Comparison of ENCODE assay signal across 21 cellular contexts in the genomic region with DNA sequence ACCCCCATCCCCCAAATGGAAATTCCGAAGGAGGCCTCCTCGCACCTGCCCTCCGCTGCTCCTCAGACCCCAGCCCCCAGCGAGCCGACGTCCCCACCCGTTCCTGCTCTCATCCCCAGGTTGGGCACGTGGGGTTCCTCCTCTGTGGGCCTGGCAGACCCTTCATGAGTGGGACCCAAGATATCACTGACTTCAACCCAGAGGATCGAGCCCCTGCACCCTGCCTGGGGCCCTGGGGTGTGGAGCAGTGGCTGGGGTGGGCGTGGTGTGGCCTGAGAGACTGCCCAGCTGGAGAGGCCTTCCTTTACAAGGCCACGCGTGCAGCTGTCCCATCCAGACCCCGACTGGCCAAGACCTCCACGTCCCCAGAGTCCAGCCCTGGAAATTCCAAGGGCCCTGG. TPM values are rescaled to one million over a fixed set of nuclear protein-coding genes. Genes with fewer than 3 reads are reported as not detected.
DNase-seq lines count a peak whose midpoint lies in the region; ATAC-seq and TF ChIP-seq lines count a peak whose summit lies in the region.
"Had no signal": no experiment of that assay in that cellular context is flagged by ENCODE, and none has a peak within 500 bp of the region (broad histone marks: within the 10 kb centered on the region; RNA-seq: fewer than 3 reads in every experiment).

No MANE protein-coding gene starts in this region.

- H3K36me3 Mint-ChIP-seq in chondrocyte (ENCODE audit: low read depth): peaks cover 13% of the 10 kb centered on the region
- peaks cover 21% of the 10 kb centered on the region for H3K36me3 Mint-ChIP-seq in progenitor cell of endocrine pancreas (ENCODE audit: insufficient read depth)
- H3K36me3 Mint-ChIP-seq in activated CD8-positive, alpha-beta memory T cell treated with anti-CD3 and anti-CD28 coated beads, Interleukin-2, amount 10 ng/mL, durations not matched to agents 7 days and 5 days: no peaks in the 10 kb centered on the region
- H3K36me3 Mint-ChIP-seq: CD4-positive, CD25-positive, alpha-beta regulatory T cell; CD8-positive, alpha-beta T cell had no signal

- no peaks in the 10 kb centered on the region for H3F3A ChIP-seq in smooth muscle cell (ENCODE audit: low read depth)

- no peak overlapping the region for H3K27ac ChIP-seq in lower lobe of right lung
- H3K27ac ChIP-seq in smooth muscle cell (ENCODE audit: low read depth): no peak overlapping the region
- H3K27ac ChIP-seq: 22Rv1, BLaER1, C4-2B had no signal

- no peaks in the 10 kb centered on the region for H3K36me3 ChIP-seq in lower lobe of right lung
- H3K36me3 ChIP-seq in smooth muscle cell (ENCODE audit: low read depth): no peaks in the 10 kb centered on the region
- H3K36me3 ChIP-seq: BLaER1, HAP-1 had no signal

- no peak overlapping the region for H3K9ac ChIP-seq in smooth muscle cell (ENCODE audit: low read depth)
- H3K9ac ChIP-seq: BLaER1 had no signal

- no peaks in the 10 kb centered on the region for H3K4me1 Mint-ChIP-seq in chondrocyte (ENCODE audit: low read depth)
- peaks cover 17% of the 10 kb centered on the region for H3K4me1 Mint-ChIP-seq in progenitor cell of endocrine pancreas (ENCODE audit: low read depth)
- H3K4me1 Mint-ChIP-seq in activated CD8-positive, alpha-beta memory T cell treated with anti-CD3 and anti-CD28 coated beads, Interleukin-2, amount 10 ng/mL, durations not matched to agents 7 days and 5 days: no peaks in the 10 kb centered on the region
- H3K4me1 Mint-ChIP-seq: B cell; CD4-positive, CD25-positive, alpha-beta regulatory T cell had no signal

- no peak overlapping the region for H3K27ac Mint-ChIP-seq in chondrocyte (ENCODE audit: unreplicated experiment)
- peak overlapping the region; percentile 29 for H3K27ac Mint-ChIP-seq in progenitor cell of endocrine pancreas
- H3K27ac Mint-ChIP-seq in activated CD8-positive, alpha-beta memory T cell treated with anti-CD3 and anti-CD28 coated beads, Interleukin-2, amount 10 ng/mL, durations not matched to agents 7 days and 5 days: no peak overlapping the region
- H3K27ac Mint-ChIP-seq: B cell; CD4-positive, CD25-positive, alpha-beta regulatory T cell; CD8-positive, alpha-beta T cell; GM23338; HFFc6 had no signal

- DNase-seq in Right ventricle myocardium inferior (ENCODE audit: missing footprints) (peak; percentile 32), cardiac septum (ENCODE audit: low spot score) (no peak), chondrocyte (ENCODE audit: low spot score) (peak; percentile 85), lower lobe of right lung (peak; percentile 32), progenitor cell of endocrine pancreas (ENCODE audit: low spot score, unreplicated experiment) (no peak), smooth muscle cell (lab: John Stamatoyannopoulos, UW; ENCODE audit: unreplicated experiment) (no peak), GM10266 (ENCODE audit: extremely low spot score) (no peak)
- DNase-seq in activated CD8-positive, alpha-beta memory T cell treated with anti-CD3 and anti-CD28 coated beads, Interleukin-2, amount 10 ng/mL, durations not matched to agents 7 days and 5 days: no peak
- DNase-seq: Caco-2; CD4-positive, CD25-positive, alpha-beta regulatory T cell; CD8-positive, alpha-beta T cell; DMS153; DND-41; HFFc6 had no signal

- ATAC-seq in Right ventricle myocardium inferior (no peak), lower lobe of right lung (no peak)
- no peak for ATAC-seq in activated CD8-positive, alpha-beta memory T cell treated with anti-CD3 and anti-CD28 coated beads, Interleukin-2, amount 10 ng/mL, durations not matched to agents 7 days and 5 days
- ATAC-seq: CD8-positive, alpha-beta T cell; GM23338 had no signal

- H3K27me3 ChIP-seq in lower lobe of right lung (ENCODE audit: low read depth) (peaks cover 27% of the 10 kb centered on the region), smooth muscle cell (ENCODE audit: low read depth) (no peaks in the 10 kb centered on the region)

- TF ChIP-seq CTCF in chondrocyte (IDR thresholded peaks at IDR 0.05) (no peak), lower lobe of right lung (IDR thresholded peaks at IDR 0.05) (no peak), progenitor cell of endocrine pancreas (IDR thresholded peaks at IDR 0.05; ENCODE audit: unreplicated experiment) (no peak), smooth muscle cell (IDR thresholded peaks at IDR 0.05; ENCODE audit: borderline replicate concordance, insufficient read depth, poor library complexity, severe bottlenecking) (no peak), GM10266 (IDR thresholded peaks at IDR 0.05; ENCODE audit: control insufficient read depth, insufficient read depth, low read depth, missing control alignments) (no peak)

- H3K4me2 ChIP-seq in smooth muscle cell: no peak overlapping the region
- H3K4me2 ChIP-seq: BLaER1, GM23338 had no signal

- H4K20me1 ChIP-seq in smooth muscle cell (ENCODE audit: low read depth): no peaks in the 10 kb centered on the region

- H3K9me3 ChIP-seq in lower lobe of right lung: no peaks in the 10 kb centered on the region
- no peaks in the 10 kb centered on the region for H3K9me3 ChIP-seq in smooth muscle cell (replicated peaks; ENCODE audit: low read depth)
- H3K9me3 ChIP-seq: BLaER1, Caco-2, HAP-1 had no signal

- H3K27me3 Mint-ChIP-seq in chondrocyte (ENCODE audit: low read depth) (peaks cover 17% of the 10 kb centered on the region), progenitor cell of endocrine pancreas (no peaks in the 10 kb centered on the region)
- no peaks in the 10 kb centered on the region for H3K27me3 Mint-ChIP-seq in activated CD8-positive, alpha-beta memory T cell treated with anti-CD3 and anti-CD28 coated beads, Interleukin-2, amount 10 ng/mL, durations not matched to agents 7 days and 5 days

- H3K4me3 Mint-ChIP-seq in chondrocyte (ENCODE audit: unreplicated experiment) (no peak overlapping the region), progenitor cell of endocrine pancreas (ENCODE audit: low read depth) (no peak overlapping the region)
- no peak overlapping the region for H3K4me3 Mint-ChIP-seq in activated CD8-positive, alpha-beta memory T cell treated with anti-CD3 and anti-CD28 coated beads, Interleukin-2, amount 10 ng/mL, durations not matched to agents 7 days and 5 days
- H3K4me3 Mint-ChIP-seq: B cell; CD4-positive, CD25-positive, alpha-beta regulatory T cell; CD8-positive, alpha-beta T cell; GM23338; HFFc6 had no signal

- H2AFZ ChIP-seq in smooth muscle cell (ENCODE audit: low read depth): no peak overlapping the region
- H2AFZ ChIP-seq: GM23338 had no signal

- H3K79me2 ChIP-seq in smooth muscle cell (ENCODE audit: low read depth): no peaks in the 10 kb centered on the region

- intact Hi-C loops in Right ventricle myocardium inferior (cut with DNase I) (no loop called here), cardiac septum (cut with DNase I) (no loop called here), lower lobe of right lung (cut with DNase I) (no loop called here)

- H3K9me3 Mint-ChIP-seq in chondrocyte (ENCODE audit: low read depth): no peaks in the 10 kb centered on the region
- no peaks in the 10 kb centered on the region for H3K9me3 Mint-ChIP-seq in progenitor cell of endocrine pancreas (ENCODE audit: low read depth)
- no peaks in the 10 kb centered on the region for H3K9me3 Mint-ChIP-seq in activated CD8-positive, alpha-beta memory T cell treated with anti-CD3 and anti-CD28 coated beads, Interleukin-2, amount 10 ng/mL, durations not matched to agents 7 days and 5 days (ENCODE audit: low read depth)
- H3K9me3 Mint-ChIP-seq: CD4-positive, CD25-positive, alpha-beta regulatory T cell; CD8-positive, alpha-beta T cell; GM23338 had no signal

- WGBS in smooth muscle cell (ENCODE audit: low lambda C conversion rate): 93% methylated on average over 12 of the region's 14 CpGs

- H3K4me3 ChIP-seq in lower lobe of right lung (no peak overlapping the region), smooth muscle cell (no peak overlapping the region)
- H3K4me3 ChIP-seq: BLaER1, GM23338, HAP-1 had no signal

- CTCF ChIA-PET in activated CD8-positive, alpha-beta memory T cell treated with anti-CD3 and anti-CD28 coated beads, Interleukin-2, amount 10 ng/mL, durations not matched to agents 7 days and 5 days (lab: Charles Lee): no interaction called here

- no peaks in the 10 kb centered on the region for H3K4me1 ChIP-seq in lower lobe of right lung
- H3K4me1 ChIP-seq in smooth muscle cell (ENCODE audit: low read depth): no peaks in the 10 kb centered on the region
- H3K4me1 ChIP-seq: BLaER1, Caco-2, HAP-1 had no signal

RNA-seq across cellular contexts. Expression of a gene that starts 17.6 kb away (rescaled TPM):
- 1.4 TPM for total RNA-seq in Right ventricle myocardium inferior
- total RNA-seq in cardiac septum: 0.57 TPM
- 1.1 to 4.1 TPM (median 2.0 TPM) in 3 replicates for total RNA-seq in chondrocyte
- 10.6 TPM for total RNA-seq in lower lobe of right lung
- total RNA-seq in progenitor cell of endocrine pancreas: 60.5 and 63.6 TPM in 2 replicates
- total RNA-seq in smooth muscle cell: 5.0 and 6.9 TPM in 2 replicates
- polyA plus RNA-seq in smooth muscle cell: 4.6 and 9.6 TPM in 2 replicates
- not detected for total RNA-seq in activated CD8-positive, alpha-beta memory T cell treated with anti-CD3 and anti-CD28 coated beads, Interleukin-2, amount 10 ng/mL, durations not matched to agents 7 days and 5 days
- total RNA-seq: CD4-positive, CD25-positive, alpha-beta regulatory T cell; CD8-positive, alpha-beta T cell had no signal
- polyA plus RNA-seq: AG04450; CD4-positive, CD25-positive, alpha-beta regulatory T cell had no signal

Comparison
In these comparisons a context has a peak if more than half of its experiments do, and no peak if none do; other contexts are left out.
1. DNase-seq: peak in Right ventricle myocardium inferior (single experiment), chondrocyte (single experiment) and lower lobe of right lung (single experiment); none in cardiac septum (single experiment), progenitor cell of endocrine pancreas (single experiment), smooth muscle cell (single experiment), activated CD8-positive, alpha-beta memory T cell treated with anti-CD3 and anti-CD28 coated beads, Interleukin-2, amount 10 ng/mL, durations not matched to agents 7 days and 5 days (single experiment) and GM10266 (single experiment).